Comparison of ENCODE assay signal across 8 cellular contexts in genomic region chr2:64750001-64750816, GRCh38.
A peak's percentile ranks its signal among the peaks of the same experiment; 100 is the strongest.
DNase-seq lines count a peak whose midpoint lies in the region; ATAC-seq and TF ChIP-seq lines count a peak whose summit lies in the region.

No MANE protein-coding gene starts in this region.

- H4K5ac ChIP-seq in H9 (ENCODE audit: insufficient read length, low read depth, low read length), result no peak overlapping the region

- H3K36me3 Mint-ChIP-seq in H9 (ENCODE audit: insufficient read depth in 1 of 3, low read depth in 3 of 3) (no peaks in the 10 kb centered on the region), brain (no peaks in the 10 kb centered on the region)

- H3K23me2 ChIP-seq in H9 (ENCODE audit: insufficient read length, low read depth, low read length, poor library complexity, severe bottlenecking), result peaks cover 6% of the 10 kb centered on the region

- H3K4me2 ChIP-seq in H9 (ENCODE audit: insufficient read depth, insufficient read length, low read length), result peak overlapping the region; percentile 48

- no peak overlapping the region for H2BK20ac ChIP-seq in H9 (ENCODE audit: low read depth, low read length, poor library complexity, severe bottlenecking)

- DNase-seq in H9, result peak; percentile 41
- peak in 4 of 5 experiments; percentile 10 to 41 (median 17) for DNase-seq in T-helper 2 cell
- no peak for DNase-seq in iPS DF 6.9 (ENCODE audit: low read depth, low spot score)
- no peak for DNase-seq in retinal pigment epithelial cell (ENCODE audit: low read depth)

- no peak overlapping the region for H3K56ac ChIP-seq in H9 (ENCODE audit: insufficient read length, low read depth, low read length)

- H2BK120ac ChIP-seq in H9 (ENCODE audit: low read depth, low read length, poor library complexity, severe bottlenecking), result no peak overlapping the region

- H3K27ac Mint-ChIP-seq in H9 (peak overlapping the region; percentile 82 to 98 (median 96); a peak in 6 of 7 replicates), brain (peak overlapping the region; percentile 97 to 99 (median 98))

- H3K36me3 ChIP-seq in ACC112 (ENCODE audit: insufficient read depth, low read length) (no peaks in the 10 kb centered on the region), iPS DF 6.9 (ENCODE audit: control insufficient read depth, insufficient read depth, low read length) (no peaks in the 10 kb centered on the region)

- no CpG with 5 or more reads among the region's 38 CpGs for WGBS in H9 (ENCODE audit: extremely low coverage, insufficient read length, low lambda C conversion rate)
- no CpG with 5 or more reads among the region's 38 CpGs for whole genome bisulfite sequencing in iPS DF 6.9 (ENCODE audit: insufficient coverage, insufficient read length)

- H3K9me3 ChIP-seq in H9 (ENCODE audit: control insufficient read depth, low read depth, low read length), result no peaks in the 10 kb centered on the region
- no peaks in the 10 kb centered on the region for H3K9me3 ChIP-seq in iPS DF 6.9 (ENCODE audit: control insufficient read depth, insufficient read depth, low read length)

- peak overlapping the region; percentile 48 for H3K9ac ChIP-seq in H9 (ENCODE audit: extremely low read depth, insufficient read length, low read length)

- H3K4me1 Mint-ChIP-seq in H9 (peaks cover 13% of the 10 kb centered on the region in 2 experiments), brain (peaks cover 53% of the 10 kb centered on the region)

- no peak overlapping the region for H2BK15ac ChIP-seq in H9 (ENCODE audit: low read depth, low read length)

- H3K9me3 Mint-ChIP-seq in H9 (peaks cover 0 to 2% of the 10 kb centered on the region in 2 experiments; a peak in 1 of 5 replicates), brain (peaks cover 0 to 5% (median 0%) of the 10 kb centered on the region in 5 experiments)

- no peak overlapping the region for H2AK5ac ChIP-seq in H9 (ENCODE audit: insufficient read length, low read length)

- H3K4me3 Mint-ChIP-seq in H9, result peak overlapping the region; percentile 88 to 99
- peak overlapping the region; percentile 86 to 99 (median 94) for H3K4me3 Mint-ChIP-seq in brain

- H3K79me2 ChIP-seq in ACC112 (ENCODE audit: control insufficient read depth, insufficient read depth, low read length, unreplicated experiment) (peaks cover 28% of the 10 kb centered on the region), H9 (ENCODE audit: insufficient read depth, low read length) (no peaks in the 10 kb centered on the region)

- peak overlapping the region; percentile 72 for H2AFZ ChIP-seq in ACC112 (ENCODE audit: low read length, unreplicated experiment)
- no peak overlapping the region for H2AFZ ChIP-seq in H9 (ENCODE audit: low read length)

- no peaks in the 10 kb centered on the region for H3K79me1 ChIP-seq in H9 (ENCODE audit: insufficient read depth, low read depth, low read length, poor library complexity, severe bottlenecking)

- no peak overlapping the region for H4K8ac ChIP-seq in H9 (replicated peaks; ENCODE audit: insufficient read length, low read depth, low read length)

- peaks cover 24% of the 10 kb centered on the region for H3K27me3 Mint-ChIP-seq in H9 (ENCODE audit: low read depth)
- no peaks in the 10 kb centered on the region for H3K27me3 Mint-ChIP-seq in brain

- no peak overlapping the region for H3K4ac ChIP-seq in H9 (ENCODE audit: low read depth, low read length)

- H3K27ac ChIP-seq in ACC112 (ENCODE audit: low read depth, low read length) (peak overlapping the region; percentile 86), H9 (ENCODE audit: insufficient read length, low read depth, low read length) (no peak overlapping the region), iPS DF 6.9 (ENCODE audit: low read length) (no peak overlapping the region)

- ATAC-seq in GM19463 (IDR thresholded peaks at IDR 0.05; ENCODE audit: unreplicated experiment) (no peak), HG02623 (IDR thresholded peaks at IDR 0.05; ENCODE audit: unreplicated experiment) (no peak)

- H3K4me3 ChIP-seq in ACC112 (ENCODE audit: low read depth, low read length) (peak overlapping the region; percentile 80), iPS DF 6.9 (ENCODE audit: low read length) (peak overlapping the region; percentile 69), retinal pigment epithelial cell (ENCODE audit: low read length) (peak overlapping the region; percentile 81)

- no peak overlapping the region for H3K23ac ChIP-seq in H9 (ENCODE audit: insufficient read length, low read depth, low read length)

- H4K91ac ChIP-seq in H9 (ENCODE audit: insufficient read length, low read depth, low read length), result no peak overlapping the region

- TF ChIP-seq CTCF in H9 (conservative IDR thresholded peaks at IDR 0.05), result peak; percentile 24; the same call in 1 of the 3 replicates
- peak in 1 of 2 experiments; percentile 39 for TF ChIP-seq CTCF in brain (conservative IDR thresholded peaks at IDR 0.05)
- no peak for TF ChIP-seq CTCF in retinal pigment epithelial cell (conservative IDR thresholded peaks at IDR 0.05; ENCODE audit: low read depth, low read length)

- no peak overlapping the region for H2BK5ac ChIP-seq in H9 (ENCODE audit: insufficient read length, low read length)

- H2BK12ac ChIP-seq in H9 (ENCODE audit: insufficient read length, low read depth, low read length), result no peak overlapping the region

- H3K18ac ChIP-seq in H9 (ENCODE audit: insufficient read length, low read depth, low read length), result peak overlapping the region; percentile 16

- H4K20me1 ChIP-seq in H9 (ENCODE audit: control insufficient read depth, insufficient read depth, insufficient read length), result no peaks in the 10 kb centered on the region

- H3K14ac ChIP-seq in H9 (ENCODE audit: insufficient read depth, low read length), result 0 out of 2 replicates have a peak overlapping the region, but pooled peaks have one; percentile 77

- no peak overlapping the region for H3T11ph ChIP-seq in H9 (ENCODE audit: low read length)

- H3K27me3 ChIP-seq in ACC112 (ENCODE audit: insufficient read depth, low read length) (no peaks in the 10 kb centered on the region), H9 (ENCODE audit: insufficient read depth, low read length) (peaks cover 2% of the 10 kb centered on the region; the same call in 1 of the 2 replicates), iPS DF 6.9 (ENCODE audit: control insufficient read depth, insufficient read depth, low read length) (no peaks in the 10 kb centered on the region; the same call in 1 of the 2 replicates)

- H3K4me1 ChIP-seq in ACC112 (ENCODE audit: control insufficient read depth, insufficient read depth, low read length, unreplicated experiment) (peaks cover 37% of the 10 kb centered on the region), H9 (ENCODE audit: insufficient read depth, low read length) (no peaks in the 10 kb centered on the region), iPS DF 6.9 (ENCODE audit: control insufficient read depth, insufficient read depth, low read length) (no peaks in the 10 kb centered on the region)

Comparison
In these comparisons a context has a peak if more than half of its experiments do, and no peak if none do; other contexts are left out.
1. DNase-seq: peak in H9 (single experiment) and T-helper 2 cell (4 of 5); none in iPS DF 6.9 (single experiment) and retinal pigment epithelial cell (single experiment).
2. Peak in every context shown above with its lines, with median percentiles within 50 percentile points of each other: H3K4me3 ChIP-seq.